Comparison of ENCODE assay signal across 8 cellular contexts in genomic region chr2:54903736-54904554, GRCh38.
DNase-seq lines count a peak whose midpoint lies in the region; ATAC-seq, FAIRE-seq and TF ChIP-seq lines count a peak whose summit lies in the region.

No MANE protein-coding gene starts in this region.

- intact Hi-C loops in posterior vena cava (cut with DNase I), result loop anchor here in 1 of 2 donors (5.0 to 10.0 kb wide), 2 partner anchors 141 to 268 kb away; no protein-coding TSS in a partner anchor

- TF ChIP-seq CTCF in AG04449 (IDR thresholded peaks at IDR 0.05; ENCODE audit: insufficient read depth, low read length, missing control alignments), result no peak

- CTCF ChIA-PET in AG04449 (lab: Yijun Ruan, JAX), result interaction anchor here (0.7 to 13.0 kb wide), 4 partner anchors 10 to 271 kb away, joined by 3 to 304 read pairs (median 3); no protein-coding TSS in a partner anchor

- POLR2A ChIA-PET in AG04449 (lab: Yijun Ruan, JAX), result no interaction called here

- H3K4me3 ChIP-seq in AG04449 (ENCODE audit: low read depth, low read length), result no peak overlapping the region

- DNase-seq in AG04449 (ENCODE audit: low read depth, low spot score) (peak; percentile 97), HTR-8/SVneo (ENCODE audit: insufficient read length, low spot score) (peak; percentile 93), dermis blood vessel endothelial cell (peak; percentile 94), renal cortical epithelial cell (ENCODE audit: low read depth) (peak; percentile 98), posterior vena cava (ENCODE audit: low spot score) (no peak), NCI-H510A (lab: John Stamatoyannopoulos, UW) (no peak)
- peak; percentile 38 to 43 for DNase-seq in activated CD4-positive, alpha-beta T cell treated with anti-CD3 and anti-CD28 coated beads for 24 hours (ENCODE audit: low read depth in 2 of 2)

- ATAC-seq in HG02642 (IDR thresholded peaks at IDR 0.05; ENCODE audit: poor library complexity, unreplicated experiment), result no peak

- FAIRE-seq in HTR-8/SVneo (lab: Jason Lieb, UNC), result peak; percentile 93

Comparison
In these comparisons a context has a peak if more than half of its experiments do, and no peak if none do; other contexts are left out.
1. DNase-seq: peak in AG04449 (single experiment), HTR-8/SVneo (single experiment), activated CD4-positive, alpha-beta T cell treated with anti-CD3 and anti-CD28 coated beads for 24 hours (2 of 2), dermis blood vessel endothelial cell (single experiment) and renal cortical epithelial cell (single experiment); none in posterior vena cava (single experiment) and NCI-H510A (single experiment).